In genomic region chr19:55654323-55654832, GRCh38 we compare ENCODE assay signal across 8 cellular contexts. TPM values are rescaled to one million over a fixed set of nuclear protein-coding genes. Genes with fewer than 3 reads are reported as not detected.
DNase-seq lines count a peak whose midpoint lies in the region; ATAC-seq and TF ChIP-seq lines count a peak whose summit lies in the region.

No MANE protein-coding gene starts in this region.

- H3K27ac ChIP-seq in KOPT-K1 (ENCODE audit: low read depth, low read length, poor library complexity, severe bottlenecking) (peak overlapping the region; percentile 100), Peyer's patch (peak overlapping the region; percentile 97 to 100 (median 98)), esophagus muscularis mucosa (replicated peaks in 1 of 4) (peak overlapping the region; percentile 97 to 100 (median 98)), muscle layer of colon (ENCODE audit: low read depth, low read length) (peak overlapping the region; percentile 98)

- H3K4me1 Mint-ChIP-seq in activated T-helper 1 cell treated with anti-CD3 and anti-CD28 coated beads, Interleukin-12 subunit alpha, Interleukin-12 subunit beta, Interleukin-2, Interleukin-4 antibody, amounts not matched to agents 30 ng/mL and 10 ng/mL and 1 ng/mL, durations not matched to agents 14 hours and 24 hours and 36 hours (ENCODE audit: low read depth): peaks cover 44% of the 10 kb centered on the region

- H3K4me3 Mint-ChIP-seq in activated T-helper 1 cell treated with anti-CD3 and anti-CD28 coated beads, Interleukin-12 subunit alpha, Interleukin-12 subunit beta, Interleukin-2, Interleukin-4 antibody, amounts not matched to agents 30 ng/mL and 10 ng/mL and 1 ng/mL, durations not matched to agents 14 hours and 24 hours and 36 hours: peak overlapping the region; percentile 93

- peak overlapping the region; percentile 66 to 99 (median 83) for H3K4me3 ChIP-seq in Peyer's patch
- H3K4me3 ChIP-seq in esophagus muscularis mucosa: peak overlapping the region; percentile 78 to 100 (median 92)
- peak overlapping the region; percentile 59 to 70 for H3K4me3 ChIP-seq in muscle layer of colon (ENCODE audit: low read depth in 1 of 2, low read length in 2 of 2)

- peak overlapping the region; percentile 99 for H3K27ac Mint-ChIP-seq in activated T-helper 1 cell treated with anti-CD3 and anti-CD28 coated beads, Interleukin-12 subunit alpha, Interleukin-12 subunit beta, Interleukin-2, Interleukin-4 antibody, amounts not matched to agents 30 ng/mL and 10 ng/mL and 1 ng/mL, durations not matched to agents 14 hours and 24 hours and 36 hours

- no peaks in the 10 kb centered on the region for H3K27me3 ChIP-seq in Peyer's patch
- no peaks in the 10 kb centered on the region for H3K27me3 ChIP-seq in esophagus muscularis mucosa
- no peaks in the 10 kb centered on the region for H3K27me3 ChIP-seq in muscle layer of colon (ENCODE audit: control insufficient read depth in 1 of 2, insufficient read depth in 2 of 2, low read length in 2 of 2)

- WGBS in esophagus muscularis mucosa: 0% methylated on average over 37 of the region's 49 CpGs

- DNase-seq in DMS53 (lab: John Stamatoyannopoulos, UW) (peak; percentile 100), Peyer's patch (peak; percentile 99 to 100 (median 100)), esophagus muscularis mucosa (ENCODE audit: extremely low spot score) (peak; percentile 100)
- peak; percentile 99 for DNase-seq in activated T-helper 1 cell treated with anti-CD3 and anti-CD28 coated beads, Interleukin-12 subunit alpha, Interleukin-12 subunit beta, Interleukin-2, Interleukin-4 antibody, amounts not matched to agents 30 ng/mL and 10 ng/mL and 1 ng/mL, durations not matched to agents 14 hours and 24 hours and 36 hours (ENCODE audit: low spot score)
- peak; percentile 98 for DNase-seq in stimulated activated CD8-positive, alpha-beta memory T cell treated with anti-CD3 and anti-CD28 coated beads, Interleukin-4, amount 100 ng/mL, for 48 hours

- H3K36me3 ChIP-seq in KOPT-K1 (ENCODE audit: insufficient read depth, low read length) (peaks cover 35% of the 10 kb centered on the region), Peyer's patch (peaks cover 0 to 9% (median 0%) of the 10 kb centered on the region in 3 donors), esophagus muscularis mucosa (peaks cover 1 to 33% (median 15%) of the 10 kb centered on the region in 4 donors), muscle layer of colon (ENCODE audit: insufficient read depth, low read length) (peaks cover 3% of the 10 kb centered on the region)

- H3K36me3 Mint-ChIP-seq in activated T-helper 1 cell treated with anti-CD3 and anti-CD28 coated beads, Interleukin-12 subunit alpha, Interleukin-12 subunit beta, Interleukin-2, Interleukin-4 antibody, amounts not matched to agents 30 ng/mL and 10 ng/mL and 1 ng/mL, durations not matched to agents 14 hours and 24 hours and 36 hours (ENCODE audit: low read depth): peaks cover 35% of the 10 kb centered on the region

- no peaks in the 10 kb centered on the region for H3K9me3 Mint-ChIP-seq in activated T-helper 1 cell treated with anti-CD3 and anti-CD28 coated beads, Interleukin-12 subunit alpha, Interleukin-12 subunit beta, Interleukin-2, Interleukin-4 antibody, amounts not matched to agents 30 ng/mL and 10 ng/mL and 1 ng/mL, durations not matched to agents 14 hours and 24 hours and 36 hours

- TF ChIP-seq POLR2A in Peyer's patch (IDR thresholded peaks at IDR 0.05): no peak
- no peak for TF ChIP-seq POLR2A in esophagus muscularis mucosa (IDR thresholded peaks at IDR 0.05; ENCODE audit: low read depth)

- intact Hi-C loops in activated T-helper 1 cell treated with anti-CD3 and anti-CD28 coated beads, Interleukin-12 subunit alpha, Interleukin-12 subunit beta, Interleukin-2, Interleukin-4 antibody, amounts not matched to agents 30 ng/mL and 10 ng/mL and 1 ng/mL, durations not matched to agents 14 hours and 24 hours and 36 hours (cut with micrococcal nuclease): loop anchor here (1.0 to 10.0 kb wide), 8 partner anchors 49 to 1520 kb away; partner anchors contain the start of genes CNOT3, FIZ1, LENG1 and PPP1R12C
- intact Hi-C loops in esophagus muscularis mucosa (cut with DNase I): loop anchor here (10.0 kb wide), 1 partner anchor 540 kb away; the partner anchor contains the start of gene PPP1R12C

- peak; percentile 46 for ATAC-seq in GM21825 (IDR thresholded peaks at IDR 0.05; ENCODE audit: unreplicated experiment)

- no peaks in the 10 kb centered on the region for H3K27me3 Mint-ChIP-seq in activated T-helper 1 cell treated with anti-CD3 and anti-CD28 coated beads, Interleukin-12 subunit alpha, Interleukin-12 subunit beta, Interleukin-2, Interleukin-4 antibody, amounts not matched to agents 30 ng/mL and 10 ng/mL and 1 ng/mL, durations not matched to agents 14 hours and 24 hours and 36 hours (ENCODE audit: insufficient read depth)

- H3K9ac ChIP-seq in muscle layer of colon (ENCODE audit: low read length): peak overlapping the region; percentile 79

- H3K4me1 ChIP-seq in Peyer's patch: peaks cover 8 to 48% (median 36%) of the 10 kb centered on the region in 4 donors
- peaks cover 48 to 68% (median 56%) of the 10 kb centered on the region in 4 donors for H3K4me1 ChIP-seq in esophagus muscularis mucosa
- peaks cover 39% of the 10 kb centered on the region for H3K4me1 ChIP-seq in muscle layer of colon (ENCODE audit: insufficient read depth, low read length)

- TF ChIP-seq CTCF in Peyer's patch (IDR thresholded peaks at IDR 0.05): no peak
- TF ChIP-seq CTCF in esophagus muscularis mucosa (IDR thresholded peaks at IDR 0.05): no peak

- H3K9me3 ChIP-seq in KOPT-K1 (ENCODE audit: insufficient read depth, low read length, poor library complexity, severe bottlenecking) (no peaks in the 10 kb centered on the region), Peyer's patch (no peaks in the 10 kb centered on the region), esophagus muscularis mucosa (no peaks in the 10 kb centered on the region), muscle layer of colon (ENCODE audit: low read length) (no peaks in the 10 kb centered on the region)

- no peak for TF ChIP-seq EP300 in esophagus muscularis mucosa (IDR thresholded peaks at IDR 0.05)

RNA-seq across cellular contexts. Expression of gene U2AF2, which starts 0.5 kb away (rescaled TPM):
- total RNA-seq in Peyer's patch: 100 to 1,000 TPM; 132 to 292 (median 159) TPM
- 384 and 394 TPM in 2 replicates for total RNA-seq in activated T-helper 1 cell treated with anti-CD3 and anti-CD28 coated beads, Interleukin-12 subunit alpha, Interleukin-12 subunit beta, Interleukin-2, Interleukin-4 antibody, amounts not matched to agents 30 ng/mL and 10 ng/mL and 1 ng/mL, durations not matched to agents 14 hours and 24 hours and 36 hours
- 100 to 1,000 TPM in 2 of 4 donors, 10 to 100 TPM in 2; 80.4 to 122 (median 104) TPM for total RNA-seq in esophagus muscularis mucosa

RNA-seq across cellular contexts. Expression of gene CCDC106, which starts 6.4 kb away (rescaled TPM):
- total RNA-seq in Peyer's patch: 10 to 100 TPM in 3 of 4 donors, 1 to 10 TPM in 1; 8.1 to 17.4 (median 14.0) TPM
- total RNA-seq in activated T-helper 1 cell treated with anti-CD3 and anti-CD28 coated beads, Interleukin-12 subunit alpha, Interleukin-12 subunit beta, Interleukin-2, Interleukin-4 antibody, amounts not matched to agents 30 ng/mL and 10 ng/mL and 1 ng/mL, durations not matched to agents 14 hours and 24 hours and 36 hours: 7.3 and 9.0 TPM in 2 replicates
- 10 to 100 TPM in 3 of 4 donors, 1 to 10 TPM in 1; 9.4 to 22.0 (median 19.2) TPM for total RNA-seq in esophagus muscularis mucosa

RNA-seq across cellular contexts. Expression of gene ZNF581, which starts 10.9 kb away (rescaled TPM):
- total RNA-seq in Peyer's patch (10 to 100 TPM in 3 of 4 donors, 1 to 10 TPM in 1; 7.7 to 28.9 (median 14.1) TPM), esophagus muscularis mucosa (10 to 100 TPM; 13.3 to 26.6 (median 18.2) TPM)
- 35.6 and 36.4 TPM in 2 replicates for total RNA-seq in activated T-helper 1 cell treated with anti-CD3 and anti-CD28 coated beads, Interleukin-12 subunit alpha, Interleukin-12 subunit beta, Interleukin-2, Interleukin-4 antibody, amounts not matched to agents 30 ng/mL and 10 ng/mL and 1 ng/mL, durations not matched to agents 14 hours and 24 hours and 36 hours

RNA-seq across cellular contexts. Expression of gene ZNF580, which starts 13.6 kb away (rescaled TPM):
- total RNA-seq in Peyer's patch (10 to 100 TPM; 12.3 to 38.4 (median 25.2) TPM), esophagus muscularis mucosa (10 to 100 TPM; 38.3 to 66.8 (median 43.1) TPM)
- 39.8 and 40.4 TPM in 2 replicates for total RNA-seq in activated T-helper 1 cell treated with anti-CD3 and anti-CD28 coated beads, Interleukin-12 subunit alpha, Interleukin-12 subunit beta, Interleukin-2, Interleukin-4 antibody, amounts not matched to agents 30 ng/mL and 10 ng/mL and 1 ng/mL, durations not matched to agents 14 hours and 24 hours and 36 hours

RNA-seq across cellular contexts. Expression of gene EPN1, which starts 20.6 kb away (rescaled TPM):
- 100 to 1,000 TPM; 120 to 241 (median 163) TPM for total RNA-seq in Peyer's patch
- total RNA-seq in activated T-helper 1 cell treated with anti-CD3 and anti-CD28 coated beads, Interleukin-12 subunit alpha, Interleukin-12 subunit beta, Interleukin-2, Interleukin-4 antibody, amounts not matched to agents 30 ng/mL and 10 ng/mL and 1 ng/mL, durations not matched to agents 14 hours and 24 hours and 36 hours: 46.0 and 48.3 TPM in 2 replicates
- total RNA-seq in esophagus muscularis mucosa: 100 to 1,000 TPM in 2 of 4 donors, 10 to 100 TPM in 2; 30.7 to 176 (median 104) TPM

Comparison
In these comparisons a context has a peak if more than half of its experiments do, and no peak if none do; other contexts are left out.
1. Peak in every context shown above with its lines: DNase-seq, ATAC-seq, H3K4me3 ChIP-seq and H3K27ac ChIP-seq.